8 cellular contexts compared by ENCODE assay signal in genomic region chr2:231395188-231396057, GRCh38. TPM values are rescaled to one million over a fixed set of nuclear protein-coding genes. Genes with fewer than 3 reads are reported as not detected.
DNase-seq lines count a peak whose midpoint lies in the region; ATAC-seq, FAIRE-seq and TF ChIP-seq lines count a peak whose summit lies in the region.

A gene with protein sequence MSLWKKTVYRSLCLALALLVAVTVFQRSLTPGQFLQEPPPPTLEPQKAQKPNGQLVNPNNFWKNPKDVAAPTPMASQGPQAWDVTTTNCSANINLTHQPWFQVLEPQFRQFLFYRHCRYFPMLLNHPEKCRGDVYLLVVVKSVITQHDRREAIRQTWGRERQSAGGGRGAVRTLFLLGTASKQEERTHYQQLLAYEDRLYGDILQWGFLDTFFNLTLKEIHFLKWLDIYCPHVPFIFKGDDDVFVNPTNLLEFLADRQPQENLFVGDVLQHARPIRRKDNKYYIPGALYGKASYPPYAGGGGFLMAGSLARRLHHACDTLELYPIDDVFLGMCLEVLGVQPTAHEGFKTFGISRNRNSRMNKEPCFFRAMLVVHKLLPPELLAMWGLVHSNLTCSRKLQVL (plus strand): TSS chr2:231395710. CDS start chr2:231395804, 94 bp downstream.

- H3K4me3 Mint-ChIP-seq in activated naive CD4-positive, alpha-beta T cell treated with anti-CD3 and anti-CD28 coated beads, Interleukin-2, amount 10 ng/mL, durations not matched to agents 7 days and 5 days = peak within 1 kb of the TSS; percentile 3

- in situ Hi-C loops in HepG2 (cut with HindIII; ENCODE audit: extremely low pct_ligation_motif_present, low pct_unique_long_range_greater_than_20kb) = loop anchor here (10.0 kb wide), 1 partner anchor 101 kb away; no protein-coding TSS in a partner anchor

- peaks cover 68% of the 10 kb centered on the region for H3K27me3 Mint-ChIP-seq in activated naive CD4-positive, alpha-beta T cell treated with anti-CD3 and anti-CD28 coated beads, Interleukin-2, amount 10 ng/mL, durations not matched to agents 7 days and 5 days

- TF ChIP-seq EP300 in HepG2 (IDR thresholded peaks at IDR 0.05; ENCODE audit: low read depth in 2 of 2, low read length in 2 of 2) = no peak
- no peak for TF ChIP-seq EP300 in HepG2 (CRISPR knock-in tag; IDR thresholded peaks at IDR 0.05; ENCODE audit: borderline replicate concordance)

- no peak for TF ChIP-seq RAD21 in HepG2 (CRISPR knock-in tag; IDR thresholded peaks at IDR 0.05)

- H3K36me3 ChIP-seq in adipocyte (ENCODE audit: control insufficient read depth, insufficient read depth, low read length, severe bottlenecking) (no peaks in the 10 kb centered on the region), HepG2 (replicated peaks in 1 of 2; ENCODE audit: control insufficient read depth in 1 of 2, insufficient read depth in 2 of 2, low read length in 2 of 2) (no peaks in the 10 kb centered on the region), uterus (no peaks in the 10 kb centered on the region)

- peak within 1 kb of the TSS; percentile 37 for H3K4me3 ChIP-seq in adipocyte (ENCODE audit: low read length)
- peak within 1 kb of the TSS; percentile 22 to 61 (median 31); a peak in 4 of 6 replicates for H3K4me3 ChIP-seq in HepG2 (replicated peaks in 1 of 3; ENCODE audit: insufficient read depth in 1 of 3, low read depth in 2 of 3, low read length in 3 of 3)
- H3K4me3 ChIP-seq in uterus = peak within 1 kb of the TSS; percentile 1 to 53

- ATAC-seq in HepG2 = no peak
- ATAC-seq in HG03565 (IDR thresholded peaks at IDR 0.05; ENCODE audit: unreplicated experiment) = no peak

- H3K9me3 Mint-ChIP-seq in activated naive CD4-positive, alpha-beta T cell treated with anti-CD3 and anti-CD28 coated beads, Interleukin-2, amount 10 ng/mL, durations not matched to agents 7 days and 5 days = no peaks in the 10 kb centered on the region

- H3K79me2 ChIP-seq in HepG2 (ENCODE audit: insufficient read depth, low read length) = no peaks in the 10 kb centered on the region

- no peaks in the 10 kb centered on the region for H4K20me1 ChIP-seq in HepG2 (ENCODE audit: insufficient read depth, low read length)

- FAIRE-seq in HepG2 (lab: Jason Lieb, UNC) = no peak

- CTCF ChIA-PET in activated naive CD4-positive, alpha-beta T cell treated with anti-CD3 and anti-CD28 coated beads, Interleukin-2, amount 10 ng/mL, durations not matched to agents 7 days and 5 days (lab: Charles Lee) = interaction anchor here (1.0 to 1.8 kb wide), 3 partner anchors 16 to 291 kb away, joined by 3 read pairs; no protein-coding TSS in a partner anchor
- CTCF ChIA-PET in HepG2 (lab: Yijun Ruan, JAX; ENCODE audit: low intra/inter-chr PET ratio, low total read pairs) = interaction anchor here (1.2 to 1.5 kb wide), 2 partner anchors 98 to 168 kb away, joined by 5 to 6 read pairs; no protein-coding TSS in a partner anchor

- H3K9me3 ChIP-seq in adipocyte (ENCODE audit: control insufficient read depth, low read length) (no peaks in the 10 kb centered on the region), HepG2 (ENCODE audit: low read length) (no peaks in the 10 kb centered on the region), uterus (no peaks in the 10 kb centered on the region)

- intact Hi-C loops in HepG2 (cut with micrococcal nuclease; ENCODE audit: unreplicated experiment) (no loop called here), uterus (cut with DNase I; ENCODE audit: low total_unique reads) (no loop called here)

- peaks cover 15% of the 10 kb centered on the region for H3K4me1 Mint-ChIP-seq in activated naive CD4-positive, alpha-beta T cell treated with anti-CD3 and anti-CD28 coated beads, Interleukin-2, amount 10 ng/mL, durations not matched to agents 7 days and 5 days

- no peak within 1 kb of the TSS for H3K27ac Mint-ChIP-seq in activated naive CD4-positive, alpha-beta T cell treated with anti-CD3 and anti-CD28 coated beads, Interleukin-2, amount 10 ng/mL, durations not matched to agents 7 days and 5 days

- POLR2A ChIA-PET in HepG2 (lab: Yijun Ruan, JAX) = no interaction called here

- H3K36me3 Mint-ChIP-seq in activated naive CD4-positive, alpha-beta T cell treated with anti-CD3 and anti-CD28 coated beads, Interleukin-2, amount 10 ng/mL, durations not matched to agents 7 days and 5 days = no peaks in the 10 kb centered on the region

- TF ChIP-seq POLR2A in HepG2 (IDR thresholded peaks at IDR 0.05; ENCODE audit: insufficient read depth in 1 of 2, low read depth in 2 of 2, low read length in 2 of 2) (no peak), uterus (IDR thresholded peaks at IDR 0.05) (no peak)

- no peak for DNase-seq in activated naive CD4-positive, alpha-beta T cell treated with anti-CD3 and anti-CD28 coated beads, Interleukin-2, amount 10 ng/mL, durations not matched to agents 7 days and 5 days
- DNase-seq in activated naive CD4-positive, alpha-beta T cell treated with Interleukin-2 at 50 U/mL for 16 hours = no peak
- peak; percentile 34 for DNase-seq in adipocyte (ENCODE audit: low read depth)
- DNase-seq in HepG2 (ENCODE audit: low spot score) = no peak
- DNase-seq in uterus = no peak
- no peak for DNase-seq in DMS79 (lab: John Stamatoyannopoulos, UW)
- no peak for DNase-seq in kidney glomerular epithelial cell (lab: John Stamatoyannopoulos, UW)

- H3K4me2 ChIP-seq in HepG2 (ENCODE audit: low read depth, low read length) = peak within 1 kb of the TSS; percentile 68

- H3K27me3 ChIP-seq in adipocyte (replicated peaks; ENCODE audit: control insufficient read depth, insufficient read depth, low read length) (peaks cover 50% of the 10 kb centered on the region), HepG2 (ENCODE audit: control insufficient read depth in 1 of 2, insufficient read depth in 2 of 2, low read length in 2 of 2) (peaks cover 17 to 72% of the 10 kb centered on the region in 2 experiments), uterus (peaks cover 0 to 3% of the 10 kb centered on the region in 2 donors)

- 11% methylated on average over 11 of the region's 95 CpGs for WGBS in HepG2 (ENCODE audit: low lambda C conversion rate)

- H3K4me1 ChIP-seq in adipocyte (ENCODE audit: control insufficient read depth, insufficient read depth, low read length) = peaks cover 7% of the 10 kb centered on the region
- peaks cover 38% of the 10 kb centered on the region for H3K4me1 ChIP-seq in HepG2 (ENCODE audit: insufficient read depth, low read length)
- H3K4me1 ChIP-seq in uterus = peaks cover 0 to 22% of the 10 kb centered on the region in 2 donors

- H3K27ac ChIP-seq in HepG2 (ENCODE audit: extremely low read length, insufficient read depth, low read length) (no peak within 1 kb of the TSS), uterus (peak within 1 kb of the TSS in 1 of 2 donors; percentile 61)

- H3K9ac ChIP-seq in adipocyte (ENCODE audit: low read length) = no peak within 1 kb of the TSS
- no peak within 1 kb of the TSS for H3K9ac ChIP-seq in HepG2 (ENCODE audit: insufficient read depth, low read depth, low read length)

- TF ChIP-seq CTCF in HepG2 (CRISPR knock-in tag; IDR thresholded peaks at IDR 0.05) = no peak
- TF ChIP-seq CTCF in uterus (IDR thresholded peaks at IDR 0.05) = no peak

- BruUV-seq in HepG2 (replicated peaks; lab: Mats Ljungman, UMichigan) = no TSS peak

- peak within 1 kb of the TSS; percentile 7 for H2AFZ ChIP-seq in HepG2 (ENCODE audit: low read length)

TF ChIP-seq in HepG2, 621 proteins besides CTCF, POLR2A, EP300 and RAD21 (continues in another document):
- TF ChIP-seq ZNF652 (CRISPR knock-in tag; IDR thresholded peaks at IDR 0.05; ENCODE audit: borderline replicate concordance, low read depth) (peak; percentile 64; the same call in 1 of the 2 replicates), NFKB2 (CRISPR knock-in tag; IDR thresholded peaks at IDR 0.05; ENCODE audit: borderline replicate concordance) (peak; percentile 43; the same call in 1 of the 2 replicates), MYC (CRISPR knock-in tag; IDR thresholded peaks at IDR 0.05; ENCODE audit: borderline replicate concordance) (peak; percentile 12; the same call in 1 of the 2 replicates), ZNF441 (CRISPR knock-in tag; IDR thresholded peaks at IDR 0.05; ENCODE audit: borderline replicate concordance) (no peak)

RNA-seq across cellular contexts. Expression of the gene that starts here (rescaled TPM):
- 0.24 TPM in 1 of 2 replicates, not detected in the other for total RNA-seq in HepG2 (2016; rRNA removed; fragmentation: Illumina TruSeq; extraction: Trizol)
- total RNA-seq in HepG2 (2016; cell fraction: cytosol; rRNA removed; fragmentation: Illumina TruSeq; extraction: Trizol; ENCODE audit: low read depth) = 0.18 TPM in 1 of 2 replicates, not detected in the other
- 0.13 and 0.24 TPM in 2 replicates for total RNA-seq in HepG2 (2016; cell fraction: insoluble cytoplasmic fraction; rRNA removed; fragmentation: Illumina TruSeq; extraction: Trizol)
- total RNA-seq in HepG2 (2016; cell fraction: membrane; rRNA removed; fragmentation: Illumina TruSeq; extraction: Trizol) = 0.07 and 0.19 TPM in 2 replicates
- total RNA-seq in HepG2 (2016; cell fraction: nucleus; rRNA removed; fragmentation: Illumina TruSeq; extraction: Trizol) = 0.28 and 0.59 TPM in 2 replicates
- 0.04 and 0.12 TPM in 2 replicates for polyA plus RNA-seq in HepG2 (2011; rRNA removed)
- 0.12 and 0.30 TPM in 2 replicates for polyA plus RNA-seq in HepG2 (2011; cell fraction: cytosol; rRNA removed)
- polyA plus RNA-seq in HepG2 (2011; cell fraction: nucleus; rRNA removed) = 0.21 and 0.24 TPM in 2 replicates
- polyA plus RNA-seq in HepG2 (2012) = 0.07 TPM in 1 of 2 replicates, not detected in the other
- polyA plus RNA-seq in HepG2 (2016; cell fraction: cytosol; fragmentation: Illumina TruSeq; extraction: Trizol; ENCODE audit: low read depth) = 0.03 and 0.06 TPM in 2 replicates
- 0.20 TPM in 1 of 2 replicates, not detected in the other for polyA plus RNA-seq in HepG2 (2016; cell fraction: insoluble cytoplasmic fraction; fragmentation: Illumina TruSeq; extraction: Trizol; ENCODE audit: low read depth)
- polyA plus RNA-seq in HepG2 (2016; cell fraction: membrane; fragmentation: Illumina TruSeq; extraction: Trizol; ENCODE audit: low read depth) = 0.10 and 0.13 TPM in 2 replicates
- polyA plus RNA-seq in HepG2 (2016; cell fraction: nucleus; fragmentation: Illumina TruSeq; extraction: Trizol; ENCODE audit: insufficient read depth, low read depth) = 0.40 and 0.51 TPM in 2 replicates
- 0.09 and 1.4 TPM in 2 replicates for polyA minus RNA-seq in HepG2 (2011; rRNA and poly(A)+ RNA removed; ENCODE audit: low replicate concordance)
- 0.35 and 0.59 TPM in 2 replicates for polyA minus RNA-seq in HepG2 (2011; cell fraction: cytosol; rRNA and poly(A)+ RNA removed)
- polyA minus RNA-seq in HepG2 (2011; cell fraction: nucleus; rRNA and poly(A)+ RNA removed) = 0.64 TPM in 1 of 2 replicates, not detected in the other
- total RNA-seq in uterus = 1 to 10 TPM; 1.7 to 8.1 (median 3.1) TPM
